Comparison of ENCODE assay signal across 1 cellular context in genomic region chr10:97632949-97633884, GRCh38.
TF ChIP-seq lines count a peak whose summit lies in the region.

Gene MORN4 (minus strand): TSS chr10:97633500. CDS start chr10:97619653, 13,847 bp downstream.

TF ChIP-seq in WTC11, 78 proteins besides CTCF, POLR2A, EP300 and RAD21 (continued from another document and continues in another):
- TF ChIP-seq ARID4B (CRISPR knock-in tag; IDR thresholded peaks at IDR 0.05; ENCODE audit: borderline replicate concordance) = peak; percentile 23; the same call in 1 of the 2 replicates
- TF ChIP-seq FOXJ3 (CRISPR knock-in tag; IDR thresholded peaks at IDR 0.05; ENCODE audit: borderline replicate concordance) = no peak
- TF ChIP-seq TEAD4 (CRISPR knock-in tag; IDR thresholded peaks at IDR 0.05) = no peak
- no peak for TF ChIP-seq STAT6 (CRISPR knock-in tag; conservative IDR thresholded peaks at IDR 0.05; ENCODE audit: low read depth)
- peak; percentile 65 for TF ChIP-seq GABPB1 (CRISPR knock-in tag; IDR thresholded peaks at IDR 0.05)
- TF ChIP-seq HMGXB4 (CRISPR knock-in tag; IDR thresholded peaks at IDR 0.05) = peak; percentile 37; the same call in 1 of the 2 replicates
- no peak for TF ChIP-seq AR (CRISPR knock-in tag; IDR thresholded peaks at IDR 0.05)
- TF ChIP-seq ZNF138 (CRISPR knock-in tag; conservative IDR thresholded peaks at IDR 0.05) = 0 out of 2 replicates have a peak, but pooled peaks have one; percentile 82
- TF ChIP-seq ATF3 (CRISPR knock-in tag; conservative IDR thresholded peaks at IDR 0.05) = no peak
- no peak for TF ChIP-seq TCF7 (CRISPR knock-in tag; IDR thresholded peaks at IDR 0.05; ENCODE audit: low read depth)
- peak; percentile 57 for TF ChIP-seq SP1 (CRISPR knock-in tag; conservative IDR thresholded peaks at IDR 0.05)
- TF ChIP-seq ZNF263 (CRISPR knock-in tag; IDR thresholded peaks at IDR 0.05; ENCODE audit: low read depth) = no peak
- TF ChIP-seq NFE2L1 (CRISPR knock-in tag; IDR thresholded peaks at IDR 0.05) = no peak
- TF ChIP-seq EMX1 (CRISPR knock-in tag; IDR thresholded peaks at IDR 0.05) = no peak
- no peak for TF ChIP-seq NR1H2 (CRISPR knock-in tag; IDR thresholded peaks at IDR 0.05)
- 0 out of 2 replicates have a peak, but pooled peaks have one; percentile 71 for TF ChIP-seq KAT7 (CRISPR knock-in tag; IDR thresholded peaks at IDR 0.05; ENCODE audit: borderline replicate concordance)
- no peak for TF ChIP-seq SOX15 (CRISPR knock-in tag; IDR thresholded peaks at IDR 0.05)
- no peak for TF ChIP-seq ZNF121 (CRISPR knock-in tag; IDR thresholded peaks at IDR 0.05)
- TF ChIP-seq ZNF232 (CRISPR knock-in tag; IDR thresholded peaks at IDR 0.05) = no peak
- TF ChIP-seq E2F5 (CRISPR knock-in tag; IDR thresholded peaks at IDR 0.05) = peak; percentile 58; the same call in 1 of the 2 replicates
- no peak for TF ChIP-seq MXD4 (CRISPR knock-in tag; IDR thresholded peaks at IDR 0.05; ENCODE audit: borderline replicate concordance)
- no peak for TF ChIP-seq IRF1 (CRISPR knock-in tag; IDR thresholded peaks at IDR 0.05)
- no peak for TF ChIP-seq ZNF425 (CRISPR knock-in tag; conservative IDR thresholded peaks at IDR 0.05)
- peak; percentile 96 for TF ChIP-seq NFYB (CRISPR knock-in tag; conservative IDR thresholded peaks at IDR 0.05; ENCODE audit: low read depth)
- no peak for TF ChIP-seq RORB (CRISPR knock-in tag; IDR thresholded peaks at IDR 0.05)
- TF ChIP-seq ATF2 (CRISPR knock-in tag; IDR thresholded peaks at IDR 0.05; ENCODE audit: borderline replicate concordance, low read depth) = no peak
- TF ChIP-seq GTF2I (CRISPR knock-in tag; conservative IDR thresholded peaks at IDR 0.05) = no peak
- TF ChIP-seq ZNF532 (CRISPR knock-in tag; IDR thresholded peaks at IDR 0.05; ENCODE audit: borderline replicate concordance) = no peak
- no peak for TF ChIP-seq ATF1 (CRISPR knock-in tag; IDR thresholded peaks at IDR 0.05)
- TF ChIP-seq NFATC4 (CRISPR knock-in tag; IDR thresholded peaks at IDR 0.05) = no peak
